14 cellular contexts compared by ENCODE assay signal in genomic region chr9:91411096-91411771, GRCh38. TPM values are rescaled to one million over a fixed set of nuclear protein-coding genes. Genes with fewer than 3 reads are reported as not detected.
DNase-seq lines count a peak whose midpoint lies in the region; ATAC-seq, FAIRE-seq and TF ChIP-seq lines count a peak whose summit lies in the region.
"Had no signal": no experiment of that assay in that cellular context is flagged by ENCODE, and none has a peak within 500 bp of the region (broad histone marks: within the 10 kb centered on the region; RNA-seq: fewer than 3 reads in every experiment).

No MANE protein-coding gene starts in this region.

- DNase-seq in AML-193 (lab: John Stamatoyannopoulos, UW): peak; percentile 90 to 93
- no peak for DNase-seq in activated T-helper 2 cell treated with anti-CD3 and anti-CD28 coated beads, Interferon-gamma antibody, Interleukin-2, Interleukin-4, amounts not matched to agents 10 μg/mL and 5 μg/mL and 100 μg/mL, durations not matched to agents 14 hours and 24 hours and 36 hours (ENCODE audit: low spot score)
- DNase-seq in HepG2 (ENCODE audit: low spot score): no peak
- no peak for DNase-seq in GOT3 (lab: John Stamatoyannopoulos, UW)
- no peak for DNase-seq in effector CD4-positive, alpha-beta T cell
- DNase-seq in Peyer's patch: no peak
- DNase-seq: activated B cell treated with CpG ODN at 0.5 μM for 24 hours; activated naive CD4-positive, alpha-beta T cell; BE2C; NCI-H2029 treated with DMSO at 0.1 percent for 48 hours; right cardiac atrium had no signal

- peak overlapping the region; percentile 70 for H3K4me2 ChIP-seq in Loucy (ENCODE audit: low read depth, low read length, poor library complexity, severe bottlenecking)
- H3K4me2 ChIP-seq in HepG2 (ENCODE audit: low read depth, low read length): no peak overlapping the region

- H3K27me3 ChIP-seq in Loucy (ENCODE audit: insufficient read depth, low read length, poor library complexity, severe bottlenecking): no peaks in the 10 kb centered on the region
- H3K27me3 ChIP-seq in HepG2 (ENCODE audit: control insufficient read depth in 1 of 2, insufficient read depth in 2 of 2, low read length in 2 of 2): no peaks in the 10 kb centered on the region
- no peaks in the 10 kb centered on the region for H3K27me3 ChIP-seq in Peyer's patch
- H3K27me3 ChIP-seq: BE2C had no signal

- H3K27ac Mint-ChIP-seq in activated T-helper 2 cell treated with anti-CD3 and anti-CD28 coated beads, Interferon-gamma antibody, Interleukin-2, Interleukin-4, amounts not matched to agents 10 μg/mL and 5 μg/mL and 100 μg/mL, durations not matched to agents 14 hours and 24 hours and 36 hours: peak overlapping the region; percentile 33
- H3K27ac Mint-ChIP-seq: activated B cell treated with CpG ODN at 0.5 μM for 24 hours had no signal

- H3K4me1 ChIP-seq in Loucy (ENCODE audit: insufficient read depth, low read length, poor library complexity, severe bottlenecking): peaks cover 28% of the 10 kb centered on the region
- H3K4me1 ChIP-seq in HepG2 (ENCODE audit: insufficient read depth, low read length): peaks cover 77% of the 10 kb centered on the region
- peaks cover 0 to 6% (median 3%) of the 10 kb centered on the region in 4 donors for H3K4me1 ChIP-seq in Peyer's patch
- H3K4me1 ChIP-seq: BE2C had no signal

- H3K36me3 ChIP-seq in Loucy (ENCODE audit: insufficient read depth, low read length) (peaks cover 43% of the 10 kb centered on the region), HepG2 (replicated peaks in 1 of 2; ENCODE audit: control insufficient read depth in 1 of 2, insufficient read depth in 2 of 2, low read length in 2 of 2) (peaks cover 18 to 57% of the 10 kb centered on the region in 2 experiments), Peyer's patch (peaks cover 0 to 44% (median 0%) of the 10 kb centered on the region in 3 donors)
- H3K36me3 ChIP-seq: BE2C had no signal

- BruUV-seq in HepG2 (replicated peaks; lab: Mats Ljungman, UMichigan): no TSS peak

- peaks cover 87% of the 10 kb centered on the region for H3K79me2 ChIP-seq in Loucy (ENCODE audit: insufficient read depth, low read length)
- peaks cover 72% of the 10 kb centered on the region for H3K79me2 ChIP-seq in HepG2 (ENCODE audit: insufficient read depth, low read length)

- H2AFZ ChIP-seq in Loucy (ENCODE audit: low read length) (no peak overlapping the region), HepG2 (ENCODE audit: low read length) (no peak overlapping the region)

- no peak for TF ChIP-seq CTCF in Loucy (conservative IDR thresholded peaks at IDR 0.05; ENCODE audit: low read length)
- no peak for TF ChIP-seq CTCF in HepG2 (CRISPR knock-in tag; IDR thresholded peaks at IDR 0.05)
- TF ChIP-seq CTCF in Peyer's patch (IDR thresholded peaks at IDR 0.05): no peak

- TF ChIP-seq POLR2A in HepG2 (IDR thresholded peaks at IDR 0.05; ENCODE audit: insufficient read depth in 1 of 2, low read depth in 2 of 2, low read length in 2 of 2) (no peak), Peyer's patch (IDR thresholded peaks at IDR 0.05) (no peak)

- peaks cover 74% of the 10 kb centered on the region for H4K20me1 ChIP-seq in Loucy (ENCODE audit: insufficient read depth, low read length, poor library complexity, severe bottlenecking)
- H4K20me1 ChIP-seq in HepG2 (ENCODE audit: insufficient read depth, low read length): peaks cover 97% of the 10 kb centered on the region

- ATAC-seq in HepG2: no peak
- ATAC-seq in HG03521 (IDR thresholded peaks at IDR 0.05; ENCODE audit: unreplicated experiment): no peak

- CTCF ChIA-PET in HepG2 (lab: Yijun Ruan, JAX; ENCODE audit: low intra/inter-chr PET ratio, low total read pairs): no interaction called here

- H3K27ac ChIP-seq in HepG2 (ENCODE audit: extremely low read length, insufficient read depth, low read length) (no peak overlapping the region), Peyer's patch (no peak overlapping the region)
- H3K27ac ChIP-seq: thoracic aorta had no signal

- no peaks in the 10 kb centered on the region for H3F3A ChIP-seq in Loucy (ENCODE audit: low read depth)

- no peak for FAIRE-seq in HepG2 (lab: Jason Lieb, UNC)

- peaks cover 62% of the 10 kb centered on the region for H3K4me1 Mint-ChIP-seq in activated T-helper 2 cell treated with anti-CD3 and anti-CD28 coated beads, Interferon-gamma antibody, Interleukin-2, Interleukin-4, amounts not matched to agents 10 μg/mL and 5 μg/mL and 100 μg/mL, durations not matched to agents 14 hours and 24 hours and 36 hours (ENCODE audit: low read depth)

- POLR2A ChIA-PET in HepG2 (lab: Yijun Ruan, JAX): interaction anchor here (1.6 kb wide), 1 partner anchor 9 kb away, joined by 5 read pairs; no protein-coding TSS in a partner anchor

- no peaks in the 10 kb centered on the region for H3K9me3 ChIP-seq in Loucy (ENCODE audit: insufficient read depth, low read depth, low read length)
- H3K9me3 ChIP-seq in HepG2 (ENCODE audit: low read length): no peaks in the 10 kb centered on the region
- H3K9me3 ChIP-seq in Peyer's patch: no peaks in the 10 kb centered on the region
- H3K9me3 ChIP-seq: BE2C, thoracic aorta had no signal

- WGBS in HepG2 (ENCODE audit: low lambda C conversion rate): 71% methylated on average over 5 of the region's 5 CpGs

- H3K4me3 Mint-ChIP-seq in activated T-helper 2 cell treated with anti-CD3 and anti-CD28 coated beads, Interferon-gamma antibody, Interleukin-2, Interleukin-4, amounts not matched to agents 10 μg/mL and 5 μg/mL and 100 μg/mL, durations not matched to agents 14 hours and 24 hours and 36 hours (ENCODE audit: low read depth): no peak overlapping the region
- H3K4me3 Mint-ChIP-seq: activated B cell treated with CpG ODN at 0.5 μM for 24 hours had no signal

- H3K9me3 Mint-ChIP-seq in activated T-helper 2 cell treated with anti-CD3 and anti-CD28 coated beads, Interferon-gamma antibody, Interleukin-2, Interleukin-4, amounts not matched to agents 10 μg/mL and 5 μg/mL and 100 μg/mL, durations not matched to agents 14 hours and 24 hours and 36 hours: no peaks in the 10 kb centered on the region
- H3K9me3 Mint-ChIP-seq: activated B cell treated with CpG ODN at 0.5 μM for 24 hours had no signal

- H3K27me3 Mint-ChIP-seq in activated T-helper 2 cell treated with anti-CD3 and anti-CD28 coated beads, Interferon-gamma antibody, Interleukin-2, Interleukin-4, amounts not matched to agents 10 μg/mL and 5 μg/mL and 100 μg/mL, durations not matched to agents 14 hours and 24 hours and 36 hours (ENCODE audit: low read depth): no peaks in the 10 kb centered on the region
- H3K27me3 Mint-ChIP-seq: activated B cell treated with CpG ODN at 0.5 μM for 24 hours had no signal

- H3K9ac ChIP-seq in Loucy (ENCODE audit: low read depth, low read length, poor library complexity, severe bottlenecking) (peak overlapping the region; percentile 10), HepG2 (ENCODE audit: insufficient read depth, low read depth, low read length) (no peak overlapping the region)

- in situ Hi-C loops in HepG2 (cut with HindIII; ENCODE audit: extremely low pct_ligation_motif_present, low pct_unique_long_range_greater_than_20kb): no loop called here

- H3K9me2 ChIP-seq in Loucy (replicated peaks; ENCODE audit: low read depth, low read length): no peaks in the 10 kb centered on the region

- H3K4me3 ChIP-seq in Loucy (ENCODE audit: low read length, poor library complexity, severe bottlenecking) (peak overlapping the region; percentile 43), HepG2 (replicated peaks in 1 of 3; ENCODE audit: insufficient read depth in 1 of 3, low read depth in 2 of 3, low read length in 3 of 3) (no peak overlapping the region), Peyer's patch (no peak overlapping the region)
- H3K4me3 ChIP-seq: thoracic aorta had no signal

- intact Hi-C loops in activated T-helper 2 cell treated with anti-CD3 and anti-CD28 coated beads, Interferon-gamma antibody, Interleukin-2, Interleukin-4, amounts not matched to agents 10 μg/mL and 5 μg/mL and 100 μg/mL, durations not matched to agents 14 hours and 24 hours and 36 hours (cut with micrococcal nuclease): no loop called here
- intact Hi-C loops in HepG2 (cut with micrococcal nuclease; ENCODE audit: unreplicated experiment): no loop called here

- H3K36me3 Mint-ChIP-seq in activated T-helper 2 cell treated with anti-CD3 and anti-CD28 coated beads, Interferon-gamma antibody, Interleukin-2, Interleukin-4, amounts not matched to agents 10 μg/mL and 5 μg/mL and 100 μg/mL, durations not matched to agents 14 hours and 24 hours and 36 hours (ENCODE audit: low read depth): peaks cover 94% of the 10 kb centered on the region

- no peak for TF ChIP-seq RAD21 in HepG2 (CRISPR knock-in tag; IDR thresholded peaks at IDR 0.05)

- TF ChIP-seq EP300 in HepG2 (IDR thresholded peaks at IDR 0.05; ENCODE audit: low read depth in 2 of 2, low read length in 2 of 2) (no peak), HepG2 (CRISPR knock-in tag; IDR thresholded peaks at IDR 0.05; ENCODE audit: borderline replicate concordance) (no peak)

RNA-seq across cellular contexts. Expression of gene NFIL3, which starts 12.4 kb away (rescaled TPM):
- 191 and 192 TPM in 2 replicates for total RNA-seq in activated T-helper 2 cell treated with anti-CD3 and anti-CD28 coated beads, Interferon-gamma antibody, Interleukin-2, Interleukin-4, amounts not matched to agents 10 μg/mL and 5 μg/mL and 100 μg/mL, durations not matched to agents 14 hours and 24 hours and 36 hours
- 46.6 and 64.2 TPM in 2 replicates for total RNA-seq in HepG2 (2016; rRNA removed; fragmentation: Illumina TruSeq; extraction: Trizol)
- 18.6 and 18.8 TPM in 2 replicates for total RNA-seq in HepG2 (2016; cell fraction: cytosol; rRNA removed; fragmentation: Illumina TruSeq; extraction: Trizol; ENCODE audit: low read depth)
- 47.3 and 58.6 TPM in 2 replicates for total RNA-seq in HepG2 (2016; cell fraction: insoluble cytoplasmic fraction; rRNA removed; fragmentation: Illumina TruSeq; extraction: Trizol)
- 51.6 and 55.2 TPM in 2 replicates for total RNA-seq in HepG2 (2016; cell fraction: membrane; rRNA removed; fragmentation: Illumina TruSeq; extraction: Trizol)
- 40.8 and 41.0 TPM in 2 replicates for total RNA-seq in HepG2 (2016; cell fraction: nucleus; rRNA removed; fragmentation: Illumina TruSeq; extraction: Trizol)
- 53.3 and 54.2 TPM in 2 replicates for polyA plus RNA-seq in HepG2 (2011; rRNA removed)
- 29.8 and 53.6 TPM in 2 replicates for polyA plus RNA-seq in HepG2 (2011; cell fraction: cytosol; rRNA removed)
- 29.7 and 44.8 TPM in 2 replicates for polyA plus RNA-seq in HepG2 (2011; cell fraction: nucleus; rRNA removed)
- 130 and 149 TPM in 2 replicates for polyA plus RNA-seq in HepG2 (2012)
- polyA plus RNA-seq in HepG2 (2016; cell fraction: cytosol; fragmentation: Illumina TruSeq; extraction: Trizol; ENCODE audit: low read depth): 17.0 and 17.2 TPM in 2 replicates
- polyA plus RNA-seq in HepG2 (2016; cell fraction: insoluble cytoplasmic fraction; fragmentation: Illumina TruSeq; extraction: Trizol; ENCODE audit: low read depth): 63.4 and 71.3 TPM in 2 replicates
- polyA plus RNA-seq in HepG2 (2016; cell fraction: membrane; fragmentation: Illumina TruSeq; extraction: Trizol; ENCODE audit: low read depth): 31.4 and 33.0 TPM in 2 replicates
- polyA plus RNA-seq in HepG2 (2016; cell fraction: nucleus; fragmentation: Illumina TruSeq; extraction: Trizol; ENCODE audit: insufficient read depth, low read depth): 62.8 and 69.5 TPM in 2 replicates
- polyA minus RNA-seq in HepG2 (2011; rRNA and poly(A)+ RNA removed; ENCODE audit: low replicate concordance): 5.0 and 22.1 TPM in 2 replicates
- polyA minus RNA-seq in HepG2 (2011; cell fraction: cytosol; rRNA and poly(A)+ RNA removed): 62.9 and 76.1 TPM in 2 replicates
- 40.8 and 68.5 TPM in 2 replicates for polyA minus RNA-seq in HepG2 (2011; cell fraction: nucleus; rRNA and poly(A)+ RNA removed)
- 10 to 100 TPM; 14.0 to 31.4 (median 20.4) TPM for total RNA-seq in Peyer's patch

RNA-seq across cellular contexts. Expression of gene AUH, which starts 49.5 kb away (rescaled TPM):
- total RNA-seq in activated T-helper 2 cell treated with anti-CD3 and anti-CD28 coated beads, Interferon-gamma antibody, Interleukin-2, Interleukin-4, amounts not matched to agents 10 μg/mL and 5 μg/mL and 100 μg/mL, durations not matched to agents 14 hours and 24 hours and 36 hours: 58.2 and 62.6 TPM in 2 replicates
- total RNA-seq in HepG2 (2016; rRNA removed; fragmentation: Illumina TruSeq; extraction: Trizol): 31.9 and 35.7 TPM in 2 replicates
- total RNA-seq in HepG2 (2016; cell fraction: cytosol; rRNA removed; fragmentation: Illumina TruSeq; extraction: Trizol; ENCODE audit: low read depth): 8.8 and 9.3 TPM in 2 replicates
- 35.1 and 35.8 TPM in 2 replicates for total RNA-seq in HepG2 (2016; cell fraction: insoluble cytoplasmic fraction; rRNA removed; fragmentation: Illumina TruSeq; extraction: Trizol)
- 12.0 and 14.2 TPM in 2 replicates for total RNA-seq in HepG2 (2016; cell fraction: membrane; rRNA removed; fragmentation: Illumina TruSeq; extraction: Trizol)
- 36.5 and 38.2 TPM in 2 replicates for total RNA-seq in HepG2 (2016; cell fraction: nucleus; rRNA removed; fragmentation: Illumina TruSeq; extraction: Trizol)
- polyA plus RNA-seq in HepG2 (2011; rRNA removed): 20.7 and 25.8 TPM in 2 replicates
- polyA plus RNA-seq in HepG2 (2011; cell fraction: cytosol; rRNA removed): 13.1 and 18.4 TPM in 2 replicates
- 45.4 and 46.7 TPM in 2 replicates for polyA plus RNA-seq in HepG2 (2011; cell fraction: nucleus; rRNA removed)
- polyA plus RNA-seq in HepG2 (2012): 43.3 and 56.0 TPM in 2 replicates
- polyA plus RNA-seq in HepG2 (2016; cell fraction: cytosol; fragmentation: Illumina TruSeq; extraction: Trizol; ENCODE audit: low read depth): 5.2 and 6.3 TPM in 2 replicates
- 36.1 and 36.2 TPM in 2 replicates for polyA plus RNA-seq in HepG2 (2016; cell fraction: insoluble cytoplasmic fraction; fragmentation: Illumina TruSeq; extraction: Trizol; ENCODE audit: low read depth)
- 8.4 and 9.7 TPM in 2 replicates for polyA plus RNA-seq in HepG2 (2016; cell fraction: membrane; fragmentation: Illumina TruSeq; extraction: Trizol; ENCODE audit: low read depth)
- 31.0 and 33.2 TPM in 2 replicates for polyA plus RNA-seq in HepG2 (2016; cell fraction: nucleus; fragmentation: Illumina TruSeq; extraction: Trizol; ENCODE audit: insufficient read depth, low read depth)
- polyA minus RNA-seq in HepG2 (2011; rRNA and poly(A)+ RNA removed; ENCODE audit: low replicate concordance): 2.2 and 5.5 TPM in 2 replicates
- polyA minus RNA-seq in HepG2 (2011; cell fraction: cytosol; rRNA and poly(A)+ RNA removed): 8.7 and 13.5 TPM in 2 replicates
- polyA minus RNA-seq in HepG2 (2011; cell fraction: nucleus; rRNA and poly(A)+ RNA removed): 115 and 125 TPM in 2 replicates
- total RNA-seq in Peyer's patch: 10 to 100 TPM; 37.1 to 59.9 (median 49.7) TPM

Comparison
In these comparisons a context has a peak if more than half of its experiments do, and no peak if none do; other contexts are left out.
1. DNase-seq: peak in AML-193 (2 of 2); none in activated T-helper 2 cell treated with anti-CD3 and anti-CD28 coated beads, Interferon-gamma antibody, Interleukin-2, Interleukin-4, amounts not matched to agents 10 μg/mL and 5 μg/mL and 100 μg/mL, durations not matched to agents 14 hours and 24 hours and 36 hours (single experiment), HepG2 (single experiment), GOT3 (single experiment), effector CD4-positive, alpha-beta T cell (single experiment) and Peyer's patch (0 of 3).